Comparison of ENCODE assay signal across 8 cellular contexts in genomic region chr3:154122912-154123559, GRCh38. TPM values are rescaled to one million over a fixed set of nuclear protein-coding genes. Genes with fewer than 3 reads are reported as not detected.
DNase-seq lines count a peak whose midpoint lies in the region; ATAC-seq and TF ChIP-seq lines count a peak whose summit lies in the region.

No MANE protein-coding gene starts in this region.

- no peaks in the 10 kb centered on the region for H3K9me3 ChIP-seq in CD8-positive, alpha-beta memory T cell (ENCODE audit: low read length)
- H3K9me3 ChIP-seq in neural progenitor cell (ENCODE audit: low read depth), result no peaks in the 10 kb centered on the region

- H3K4me2 ChIP-seq in neural progenitor cell, result peak overlapping the region; percentile 93

- H3K4me1 Mint-ChIP-seq in CD8-positive, alpha-beta memory T cell, result peaks cover 19 to 29% (median 22%) of the 10 kb centered on the region in 3 donors
- peaks cover 39% of the 10 kb centered on the region for H3K4me1 Mint-ChIP-seq in neural progenitor cell

- peaks cover 0 to 3% (median 0%) of the 10 kb centered on the region in 3 donors for H3K36me3 Mint-ChIP-seq in CD8-positive, alpha-beta memory T cell
- H3K36me3 Mint-ChIP-seq in neural progenitor cell, result peaks cover 4% of the 10 kb centered on the region

- no peak for ATAC-seq in GM19324 (IDR thresholded peaks at IDR 0.05; ENCODE audit: low FRiP score, unreplicated experiment)

- peak overlapping the region; percentile 8 to 72 (median 55) for H3K4me3 Mint-ChIP-seq in CD8-positive, alpha-beta memory T cell
- H3K4me3 Mint-ChIP-seq in neural progenitor cell, result peak overlapping the region; percentile 90

- POLR2A ChIA-PET in CD8-positive, alpha-beta memory T cell (lab: Charles Lee), result no interaction called here

- H3K27me3 ChIP-seq in CD8-positive, alpha-beta memory T cell (ENCODE audit: insufficient read depth, low read length, poor library complexity, severe bottlenecking), result peaks cover 5% of the 10 kb centered on the region
- peaks cover 35% of the 10 kb centered on the region for H3K27me3 ChIP-seq in neural progenitor cell

- peaks cover 30% of the 10 kb centered on the region for H4K20me1 ChIP-seq in neural progenitor cell (ENCODE audit: low read depth)

- peaks cover 0 to 3% (median 0%) of the 10 kb centered on the region in 5 donors for H3K9me3 Mint-ChIP-seq in CD8-positive, alpha-beta memory T cell
- no peaks in the 10 kb centered on the region for H3K9me3 Mint-ChIP-seq in neural progenitor cell

- H3K79me2 ChIP-seq in neural progenitor cell (ENCODE audit: low read depth), result peaks cover 14% of the 10 kb centered on the region

- no peaks in the 10 kb centered on the region for H3F3A ChIP-seq in neural progenitor cell (ENCODE audit: low read depth)

- H3K27ac ChIP-seq in CD8-positive, alpha-beta memory T cell (ENCODE audit: low read depth, low read length), result no peak overlapping the region
- no peak overlapping the region for H3K27ac ChIP-seq in neural progenitor cell

- TF ChIP-seq CTCF in epithelial cell of esophagus (IDR thresholded peaks at IDR 0.05; ENCODE audit: insufficient read depth, low read depth, low read length, missing control alignments), result no peak
- no peak for TF ChIP-seq CTCF in neural progenitor cell (IDR thresholded peaks at IDR 0.05)
- no peak for TF ChIP-seq CTCF in GM13977 (IDR thresholded peaks at IDR 0.05; ENCODE audit: extremely low read depth, insufficient read depth, missing control alignments)

- H3K27ac Mint-ChIP-seq in CD8-positive, alpha-beta memory T cell, result peak overlapping the region in 1 of 8 donors; percentile 35
- H3K27ac Mint-ChIP-seq in neural progenitor cell, result no peak overlapping the region

- no peak overlapping the region for H2AFZ ChIP-seq in neural progenitor cell (replicated peaks)

- CTCF ChIA-PET in CD8-positive, alpha-beta memory T cell (lab: Charles Lee), result no interaction called here

- H3K27me3 Mint-ChIP-seq in CD8-positive, alpha-beta memory T cell, result peaks cover 29 to 66% of the 10 kb centered on the region in 2 donors
- H3K27me3 Mint-ChIP-seq in neural progenitor cell (ENCODE audit: insufficient read depth, low read depth), result peaks cover 5% of the 10 kb centered on the region

- no peaks in the 10 kb centered on the region for H3K4me1 ChIP-seq in CD8-positive, alpha-beta memory T cell (ENCODE audit: insufficient read depth, low read length)
- peaks cover 14% of the 10 kb centered on the region for H3K4me1 ChIP-seq in neural progenitor cell

- H3K4me3 ChIP-seq in CD8-positive, alpha-beta memory T cell (ENCODE audit: low read length), result no peak overlapping the region
- H3K4me3 ChIP-seq in epithelial cell of esophagus (ENCODE audit: low read length) (peak overlapping the region; percentile 71), neural progenitor cell (peak overlapping the region; percentile 79)

- no peak overlapping the region for H3K9ac ChIP-seq in neural progenitor cell

- in situ Hi-C loops in GM13977 (cut with MboI; ENCODE audit: low pct_unique_long_range_greater_than_20kb, low sequenced_read_pairs, unreplicated experiment), result no loop called here

- no peak for DNase-seq in CD8-positive, alpha-beta memory T cell
- peak; percentile 78 for DNase-seq in NCI-H226
- peak; percentile 27 for DNase-seq in epithelial cell of esophagus (ENCODE audit: low read depth)
- DNase-seq in neural progenitor cell (ENCODE audit: low spot score), result no peak
- DNase-seq in GM13977 (ENCODE audit: low spot score), result no peak
- no peak for DNase-seq in occipital lobe (lab: John Stamatoyannopoulos, UW)
- DNase-seq in activated effector memory CD4-positive, alpha-beta T cell treated with Interleukin-2 at 50 U/mL for 16 hours, result no peak

- no peaks in the 10 kb centered on the region for H3K36me3 ChIP-seq in CD8-positive, alpha-beta memory T cell (ENCODE audit: insufficient read depth, low read length)
- H3K36me3 ChIP-seq in neural progenitor cell, result no peaks in the 10 kb centered on the region

RNA-seq across cellular contexts. Expression of gene ARHGEF26, which starts 1.8 kb away (rescaled TPM):
- under 1 TPM; 0.09 to 0.13 TPM for total RNA-seq in CD8-positive, alpha-beta memory T cell
- polyA plus RNA-seq in CD8-positive, alpha-beta memory T cell, result 0.08 TPM
- total RNA-seq in neural progenitor cell (ENCODE audit: low replicate concordance) (13.4 and 14.0 TPM in 2 replicates), occipital lobe (9.0 TPM)

Comparison
In these comparisons a context has a peak if more than half of its experiments do, and no peak if none do; other contexts are left out.
1. DNase-seq: peak in NCI-H226 (single experiment) and epithelial cell of esophagus (single experiment); none in CD8-positive, alpha-beta memory T cell (0 of 5), neural progenitor cell (single experiment), GM13977 (single experiment), occipital lobe (single experiment) and activated effector memory CD4-positive, alpha-beta T cell treated with Interleukin-2 at 50 U/mL for 16 hours (single experiment).